In genomic region chr9:79664375-79664825, GRCh38 we compare ENCODE assay signal across 13 cellular contexts.
DNase-seq lines count a peak whose midpoint lies in the region; ATAC-seq and TF ChIP-seq lines count a peak whose summit lies in the region.
"Had no signal": no experiment of that assay in that cellular context is flagged by ENCODE, and none has a peak within 500 bp of the region (broad histone marks: within the 10 kb centered on the region; RNA-seq: fewer than 3 reads in every experiment).

No MANE protein-coding gene starts in this region.

- H3K4me1 Mint-ChIP-seq in CD4-positive, alpha-beta T cell (ENCODE audit: low read depth): peaks cover 67% of the 10 kb centered on the region
- H3K4me1 Mint-ChIP-seq in WTC11 (peaks cover 90% of the 10 kb centered on the region), naive B cell (peaks cover 27 to 29% (median 29%) of the 10 kb centered on the region in 3 donors)
- H3K4me1 Mint-ChIP-seq in activated T-helper 2 cell treated with anti-CD3 and anti-CD28 coated beads, Interferon-gamma antibody, Interleukin-2, Interleukin-4, amounts not matched to agents 10 μg/mL and 5 μg/mL and 100 μg/mL, durations not matched to agents 14 hours and 24 hours and 36 hours (ENCODE audit: low read depth): peaks cover 16% of the 10 kb centered on the region

- H3K9ac ChIP-seq in HUES64 (ENCODE audit: low read depth, low read length): no peak overlapping the region

- POLR2A ChIA-PET in CD4-positive, alpha-beta T cell (lab: Charles Lee): no interaction called here
- POLR2A ChIA-PET in WTC11 (lab: Charles Lee): no interaction called here

- H3K27me3 ChIP-seq in CD4-positive, alpha-beta T cell (ENCODE audit: control insufficient read depth, insufficient read depth, low read length): no peaks in the 10 kb centered on the region
- no peaks in the 10 kb centered on the region for H3K27me3 ChIP-seq in HUES64 (ENCODE audit: insufficient read depth, low read length)

- no peak for DNase-seq in CD4-positive, alpha-beta T cell
- DNase-seq in WTC11 (ENCODE audit: low spot score) (no peak), naive B cell (no peak), DMS153 treated with DMSO at 0.1 percent for 48 hours (lab: John Stamatoyannopoulos, UW; ENCODE audit: unreplicated experiment) (no peak)
- no peak for DNase-seq in activated T-cell treated with anti-CD3 and anti-CD28 coated beads, Interleukin-2, amount 50 U/mL, for 1 hour
- DNase-seq in activated T-helper 2 cell treated with anti-CD3 and anti-CD28 coated beads, Interferon-gamma antibody, Interleukin-2, Interleukin-4, amounts not matched to agents 10 μg/mL and 5 μg/mL and 100 μg/mL, durations not matched to agents 14 hours and 24 hours and 36 hours (ENCODE audit: low spot score): no peak
- DNase-seq: DND-41; NCI-H2081 treated with DMSO at 0.1 percent for 48 hours; NK-92 treated with Interleukin-12 subunit alpha and Interleukin-12 subunit beta, amount 100 ng/mL, for 24 hours had no signal

- H3K9me3 ChIP-seq in CD4-positive, alpha-beta T cell (ENCODE audit: control insufficient read depth, low read length): no peaks in the 10 kb centered on the region
- H3K9me3 ChIP-seq in HUES64 (ENCODE audit: insufficient read depth, low read depth, low read length): no peaks in the 10 kb centered on the region

- no peaks in the 10 kb centered on the region for H3K9me3 Mint-ChIP-seq in CD4-positive, alpha-beta T cell
- H3K9me3 Mint-ChIP-seq in WTC11 (no peaks in the 10 kb centered on the region), naive B cell (no peaks in the 10 kb centered on the region)
- H3K9me3 Mint-ChIP-seq in activated T-helper 2 cell treated with anti-CD3 and anti-CD28 coated beads, Interferon-gamma antibody, Interleukin-2, Interleukin-4, amounts not matched to agents 10 μg/mL and 5 μg/mL and 100 μg/mL, durations not matched to agents 14 hours and 24 hours and 36 hours: no peaks in the 10 kb centered on the region
- H3K9me3 Mint-ChIP-seq: activated naive CD4-positive, alpha-beta T cell treated with anti-CD3 and anti-CD28 coated beads, Interleukin-2, amount 50 U/mL, for 24 hours had no signal

- H3K36me3 ChIP-seq in HUES64 (ENCODE audit: insufficient read depth, low read length): peaks cover 5% of the 10 kb centered on the region; the same call in 1 of the 2 replicates

- peaks cover 39% of the 10 kb centered on the region for H3K36me3 Mint-ChIP-seq in CD4-positive, alpha-beta T cell (ENCODE audit: low read depth)
- no peaks in the 10 kb centered on the region for H3K36me3 Mint-ChIP-seq in WTC11
- H3K36me3 Mint-ChIP-seq in naive B cell: peaks cover 6 to 13% of the 10 kb centered on the region in 2 donors
- H3K36me3 Mint-ChIP-seq in activated T-helper 2 cell treated with anti-CD3 and anti-CD28 coated beads, Interferon-gamma antibody, Interleukin-2, Interleukin-4, amounts not matched to agents 10 μg/mL and 5 μg/mL and 100 μg/mL, durations not matched to agents 14 hours and 24 hours and 36 hours (ENCODE audit: low read depth): peaks cover 4% of the 10 kb centered on the region

- 70% methylated on average over 5 of the region's 5 CpGs for WGBS in HUES64

- no peak overlapping the region for H3K4me3 Mint-ChIP-seq in CD4-positive, alpha-beta T cell
- 0 out of 2 replicates have a peak overlapping the region, but pooled peaks have one; percentile 44 for H3K4me3 Mint-ChIP-seq in WTC11
- H3K4me3 Mint-ChIP-seq in naive B cell: peak overlapping the region in 1 of 8 donors; percentile 30
- no peak overlapping the region for H3K4me3 Mint-ChIP-seq in activated T-helper 2 cell treated with anti-CD3 and anti-CD28 coated beads, Interferon-gamma antibody, Interleukin-2, Interleukin-4, amounts not matched to agents 10 μg/mL and 5 μg/mL and 100 μg/mL, durations not matched to agents 14 hours and 24 hours and 36 hours (ENCODE audit: low read depth)
- H3K4me3 Mint-ChIP-seq: activated naive CD4-positive, alpha-beta T cell treated with anti-CD3 and anti-CD28 coated beads, Interleukin-2, amount 50 U/mL, for 24 hours had no signal

- intact Hi-C loops in CD4-positive, alpha-beta T cell (cut with DNase I, micrococcal nuclease): loop anchor here in 1 of 2 experiments (5.0 kb wide), 2 partner anchors 33 to 92 kb away; partner anchors contain the start of gene TLE4
- intact Hi-C loops in activated T-helper 2 cell treated with anti-CD3 and anti-CD28 coated beads, Interferon-gamma antibody, Interleukin-2, Interleukin-4, amounts not matched to agents 10 μg/mL and 5 μg/mL and 100 μg/mL, durations not matched to agents 14 hours and 24 hours and 36 hours (cut with micrococcal nuclease): no loop called here

- no peak overlapping the region for H3K27ac ChIP-seq in CD4-positive, alpha-beta T cell (ENCODE audit: low read depth, low read length)
- 0 out of 2 replicates have a peak overlapping the region, but pooled peaks have one; percentile 63 for H3K27ac ChIP-seq in HUES64 (ENCODE audit: low read depth, low read length)

- ATAC-seq in CD4-positive, alpha-beta T cell (ENCODE audit: poor library complexity): no peak
- ATAC-seq in WTC11: no peak
- no peak for ATAC-seq in naive B cell (ENCODE audit: low read depth in 2 of 2)
- no peak for ATAC-seq in GM21529 (IDR thresholded peaks at IDR 0.05; ENCODE audit: unreplicated experiment)
- ATAC-seq: HepG2 had no signal

- no peaks in the 10 kb centered on the region for H3K27me3 Mint-ChIP-seq in CD4-positive, alpha-beta T cell
- H3K27me3 Mint-ChIP-seq in WTC11 (ENCODE audit: low read depth) (no peaks in the 10 kb centered on the region), naive B cell (no peaks in the 10 kb centered on the region)
- H3K27me3 Mint-ChIP-seq in activated T-helper 2 cell treated with anti-CD3 and anti-CD28 coated beads, Interferon-gamma antibody, Interleukin-2, Interleukin-4, amounts not matched to agents 10 μg/mL and 5 μg/mL and 100 μg/mL, durations not matched to agents 14 hours and 24 hours and 36 hours (ENCODE audit: low read depth): no peaks in the 10 kb centered on the region
- H3K27me3 Mint-ChIP-seq: activated naive CD4-positive, alpha-beta T cell treated with anti-CD3 and anti-CD28 coated beads, Interleukin-2, amount 50 U/mL, for 24 hours had no signal

- CTCF ChIA-PET in CD4-positive, alpha-beta T cell (lab: Charles Lee): interaction anchor here (1.0 kb wide), 1 partner anchor 8 kb away, joined by 3 read pairs; no protein-coding TSS in a partner anchor
- CTCF ChIA-PET in WTC11 (lab: Charles Lee): no interaction called here

- H3K4me1 ChIP-seq in HUES64 (ENCODE audit: insufficient read depth, low read length): peaks cover 85% of the 10 kb centered on the region

- no peak overlapping the region for H3K4me3 ChIP-seq in HUES64 (ENCODE audit: low read length)

- peak overlapping the region; percentile 50 for H3K27ac Mint-ChIP-seq in CD4-positive, alpha-beta T cell
- peak overlapping the region; percentile 70 for H3K27ac Mint-ChIP-seq in WTC11
- peak overlapping the region in 4 of 6 donors; percentile 1 to 49 (median 19) for H3K27ac Mint-ChIP-seq in naive B cell
- no peak overlapping the region for H3K27ac Mint-ChIP-seq in activated T-helper 2 cell treated with anti-CD3 and anti-CD28 coated beads, Interferon-gamma antibody, Interleukin-2, Interleukin-4, amounts not matched to agents 10 μg/mL and 5 μg/mL and 100 μg/mL, durations not matched to agents 14 hours and 24 hours and 36 hours
- H3K27ac Mint-ChIP-seq: activated naive CD4-positive, alpha-beta T cell treated with anti-CD3 and anti-CD28 coated beads, Interleukin-2, amount 50 U/mL, for 24 hours had no signal

- TF ChIP-seq CTCF in CD4-positive, alpha-beta T cell (IDR thresholded peaks at IDR 0.05): no peak
- TF ChIP-seq CTCF in WTC11 (IDR thresholded peaks at IDR 0.05): no peak

TF ChIP-seq in WTC11, 78 proteins besides CTCF, POLR2A, EP300 and RAD21 (continues in another document):
- no peak for TF ChIP-seq NFE2L1 (CRISPR knock-in tag; IDR thresholded peaks at IDR 0.05)
- TF ChIP-seq ETV6 (CRISPR knock-in tag; IDR thresholded peaks at IDR 0.05): no peak
- no peak for TF ChIP-seq MYBL2 (CRISPR knock-in tag; IDR thresholded peaks at IDR 0.05)
- no peak for TF ChIP-seq ZNF532 (CRISPR knock-in tag; IDR thresholded peaks at IDR 0.05; ENCODE audit: borderline replicate concordance)
